Comparison of ENCODE assay signal across 12 cellular contexts in genomic region chr6:107173779-107174178, GRCh38.
"Had no signal": no experiment of that assay in that cellular context is flagged by ENCODE, and none has a peak within 500 bp of the region (broad histone marks: within the 10 kb centered on the region; RNA-seq: fewer than 3 reads in every experiment).

No MANE protein-coding gene starts in this region.

- DNase-seq: activated CD4-positive, alpha-beta T cell treated with anti-CD3 and anti-CD28 coated beads for 48 hours; activated CD8-positive, alpha-beta memory T cell treated with anti-CD3 and anti-CD28 coated beads for 24 hours; activated naive CD4-positive, alpha-beta T cell treated with anti-CD3 and anti-CD28 coated beads, Interleukin-2, amount 10 ng/mL, durations not matched to agents 7 days and 5 days; adrenal gland; esophagus squamous epithelium had no signal

- H3K4me3 ChIP-seq: adrenal gland, cardiac muscle cell, esophagus squamous epithelium, gastroesophageal sphincter, hepatocyte, neural progenitor cell, tibial nerve had no signal

- ATAC-seq: gastroesophageal sphincter, WTC11 had no signal

- H3K36me3 ChIP-seq: adrenal gland, cardiac muscle cell, gastroesophageal sphincter, neural progenitor cell had no signal

- H3K27ac ChIP-seq: adrenal gland, cardiac muscle cell, esophagus squamous epithelium, gastroesophageal sphincter, hepatocyte, neural progenitor cell, parathyroid adenoma, tibial nerve had no signal

- H3K9me3 ChIP-seq: adrenal gland, esophagus squamous epithelium, gastroesophageal sphincter, tibial nerve had no signal

- H3K4me1 ChIP-seq: adrenal gland, esophagus squamous epithelium, gastroesophageal sphincter, neural progenitor cell, parathyroid adenoma, tibial nerve had no signal

- H3K27me3 ChIP-seq: adrenal gland, cardiac muscle cell, esophagus squamous epithelium, gastroesophageal sphincter, hepatocyte, neural progenitor cell, tibial nerve had no signal
